1 cellular context compared by ENCODE assay signal in the genomic region with DNA sequence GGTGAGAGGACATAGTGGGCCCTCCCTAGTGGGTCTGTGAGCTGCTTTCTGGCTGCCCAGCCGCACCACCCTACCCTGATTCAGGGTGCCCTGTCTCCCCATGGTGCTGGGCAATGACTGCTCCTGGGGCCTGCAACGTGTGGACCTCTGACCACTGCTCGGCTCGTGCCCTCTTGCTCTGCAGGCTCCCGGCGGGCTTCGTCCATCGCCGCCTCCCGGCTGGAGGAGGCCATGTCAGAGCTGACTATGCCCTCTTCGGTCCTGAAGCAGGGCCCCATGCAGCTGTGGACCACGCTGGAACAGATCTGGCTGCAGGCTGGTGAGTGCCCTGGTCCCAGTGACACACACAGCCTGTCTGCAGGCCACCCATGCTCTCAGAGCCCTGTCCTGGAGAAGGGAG.
TF ChIP-seq lines count a peak whose summit lies in the region.

No MANE protein-coding gene starts in this region.

TF ChIP-seq in HepG2, 621 proteins besides CTCF, POLR2A, EP300 and RAD21 (continued from another document):
- TF ChIP-seq, protein P1, sequence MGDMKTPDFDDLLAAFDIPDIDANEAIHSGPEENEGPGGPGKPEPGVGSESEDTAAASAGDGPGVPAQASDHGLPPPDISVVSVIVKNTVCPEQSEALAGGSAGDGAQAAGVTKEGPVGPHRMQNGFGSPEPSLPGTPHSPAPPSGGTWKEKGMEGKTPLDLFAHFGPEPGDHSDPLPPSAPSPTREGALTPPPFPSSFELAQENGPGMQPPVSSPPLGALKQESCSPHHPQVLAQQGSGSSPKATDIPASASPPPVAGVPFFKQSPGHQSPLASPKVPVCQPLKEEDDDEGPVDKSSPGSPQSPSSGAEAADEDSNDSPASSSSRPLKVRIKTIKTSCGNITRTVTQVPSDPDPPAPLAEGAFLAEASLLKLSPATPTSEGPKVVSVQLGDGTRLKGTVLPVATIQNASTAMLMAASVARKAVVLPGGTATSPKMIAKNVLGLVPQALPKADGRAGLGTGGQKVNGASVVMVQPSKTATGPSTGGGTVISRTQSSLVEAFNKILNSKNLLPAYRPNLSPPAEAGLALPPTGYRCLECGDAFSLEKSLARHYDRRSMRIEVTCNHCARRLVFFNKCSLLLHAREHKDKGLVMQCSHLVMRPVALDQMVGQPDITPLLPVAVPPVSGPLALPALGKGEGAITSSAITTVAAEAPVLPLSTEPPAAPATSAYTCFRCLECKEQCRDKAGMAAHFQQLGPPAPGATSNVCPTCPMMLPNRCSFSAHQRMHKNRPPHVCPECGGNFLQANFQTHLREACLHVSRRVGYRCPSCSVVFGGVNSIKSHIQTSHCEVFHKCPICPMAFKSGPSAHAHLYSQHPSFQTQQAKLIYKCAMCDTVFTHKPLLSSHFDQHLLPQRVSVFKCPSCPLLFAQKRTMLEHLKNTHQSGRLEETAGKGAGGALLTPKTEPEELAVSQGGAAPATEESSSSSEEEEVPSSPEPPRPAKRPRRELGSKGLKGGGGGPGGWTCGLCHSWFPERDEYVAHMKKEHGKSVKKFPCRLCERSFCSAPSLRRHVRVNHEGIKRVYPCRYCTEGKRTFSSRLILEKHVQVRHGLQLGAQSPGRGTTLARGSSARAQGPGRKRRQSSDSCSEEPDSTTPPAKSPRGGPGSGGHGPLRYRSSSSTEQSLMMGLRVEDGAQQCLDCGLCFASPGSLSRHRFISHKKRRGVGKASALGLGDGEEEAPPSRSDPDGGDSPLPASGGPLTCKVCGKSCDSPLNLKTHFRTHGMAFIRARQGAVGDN (CRISPR knock-in tag; IDR thresholded peaks at IDR 0.05), result peak; percentile 35; the same call in 1 of the 2 replicates
- peak; percentile 55; the same call in 1 of the 2 replicates for TF ChIP-seq MTA1 (CRISPR knock-in tag; IDR thresholded peaks at IDR 0.05; ENCODE audit: borderline replicate concordance)
- no peak for TF ChIP-seq FOXK1 (CRISPR knock-in tag; IDR thresholded peaks at IDR 0.05; ENCODE audit: borderline replicate concordance, low read depth)
- TF ChIP-seq ZIK1 (CRISPR knock-in tag; IDR thresholded peaks at IDR 0.05; ENCODE audit: borderline replicate concordance, low read depth), result no peak
- TF ChIP-seq, protein P2, sequence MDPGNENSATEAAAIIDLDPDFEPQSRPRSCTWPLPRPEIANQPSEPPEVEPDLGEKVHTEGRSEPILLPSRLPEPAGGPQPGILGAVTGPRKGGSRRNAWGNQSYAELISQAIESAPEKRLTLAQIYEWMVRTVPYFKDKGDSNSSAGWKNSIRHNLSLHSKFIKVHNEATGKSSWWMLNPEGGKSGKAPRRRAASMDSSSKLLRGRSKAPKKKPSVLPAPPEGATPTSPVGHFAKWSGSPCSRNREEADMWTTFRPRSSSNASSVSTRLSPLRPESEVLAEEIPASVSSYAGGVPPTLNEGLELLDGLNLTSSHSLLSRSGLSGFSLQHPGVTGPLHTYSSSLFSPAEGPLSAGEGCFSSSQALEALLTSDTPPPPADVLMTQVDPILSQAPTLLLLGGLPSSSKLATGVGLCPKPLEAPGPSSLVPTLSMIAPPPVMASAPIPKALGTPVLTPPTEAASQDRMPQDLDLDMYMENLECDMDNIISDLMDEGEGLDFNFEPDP (CRISPR knock-in tag; conservative IDR thresholded peaks at IDR 0.05), result 0 out of 2 replicates have a peak, but pooled peaks have one; percentile 80
- no peak for TF ChIP-seq ZNF354B (CRISPR knock-in tag; IDR thresholded peaks at IDR 0.05)
- peak; percentile 28 for TF ChIP-seq AGO2 (optimal IDR thresholded peaks at IDR 0.05; ENCODE audit: low read depth, low read length)
